2 cellular contexts compared by ENCODE assay signal in the genomic region with DNA sequence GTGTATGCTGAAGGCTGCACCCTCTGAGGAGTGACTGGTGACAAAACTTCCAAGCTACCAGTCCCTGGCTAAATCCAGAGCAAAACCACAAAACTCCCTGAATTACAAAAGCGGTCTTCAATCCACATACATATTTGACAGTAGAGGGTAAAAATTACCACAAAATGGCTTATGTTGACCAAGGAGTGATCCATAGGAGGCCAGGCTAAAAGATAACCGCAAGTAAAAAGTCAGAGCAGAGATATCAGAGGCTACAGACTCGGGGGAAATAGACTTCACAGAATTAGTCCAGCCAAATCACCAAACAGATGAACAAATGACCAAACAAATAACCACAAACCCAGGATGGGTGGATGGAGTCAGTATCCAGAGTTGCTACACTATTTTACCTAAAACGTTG.
TF ChIP-seq lines count a peak whose summit lies in the region.

No MANE protein-coding gene starts in this region.

TF ChIP-seq in HepG2, 621 proteins besides CTCF, POLR2A, EP300 and RAD21:
- TF ChIP-seq ZNF619 (CRISPR knock-in tag; IDR thresholded peaks at IDR 0.05) (no peak), ZC3H13 (CRISPR knock-in tag; IDR thresholded peaks at IDR 0.05) (no peak), ZNF552 (CRISPR knock-in tag; IDR thresholded peaks at IDR 0.05; ENCODE audit: borderline replicate concordance) (no peak), HOXA5 (CRISPR knock-in tag; IDR thresholded peaks at IDR 0.05) (no peak), ZNF747 (CRISPR knock-in tag; IDR thresholded peaks at IDR 0.05; ENCODE audit: borderline replicate concordance) (no peak), NFIB (CRISPR knock-in tag; IDR thresholded peaks at IDR 0.05; ENCODE audit: borderline replicate concordance) (no peak), NCOA1 (CRISPR knock-in tag; IDR thresholded peaks at IDR 0.05) (no peak), ZNF225 (CRISPR knock-in tag; IDR thresholded peaks at IDR 0.05) (no peak), MAFG (CRISPR knock-in tag; IDR thresholded peaks at IDR 0.05) (no peak), ZIK1 (CRISPR knock-in tag; IDR thresholded peaks at IDR 0.05; ENCODE audit: borderline replicate concordance, low read depth) (no peak), SP5 (CRISPR knock-in tag; IDR thresholded peaks at IDR 0.05; ENCODE audit: borderline replicate concordance, low read depth) (no peak)
- TF ChIP-seq, protein P1, sequence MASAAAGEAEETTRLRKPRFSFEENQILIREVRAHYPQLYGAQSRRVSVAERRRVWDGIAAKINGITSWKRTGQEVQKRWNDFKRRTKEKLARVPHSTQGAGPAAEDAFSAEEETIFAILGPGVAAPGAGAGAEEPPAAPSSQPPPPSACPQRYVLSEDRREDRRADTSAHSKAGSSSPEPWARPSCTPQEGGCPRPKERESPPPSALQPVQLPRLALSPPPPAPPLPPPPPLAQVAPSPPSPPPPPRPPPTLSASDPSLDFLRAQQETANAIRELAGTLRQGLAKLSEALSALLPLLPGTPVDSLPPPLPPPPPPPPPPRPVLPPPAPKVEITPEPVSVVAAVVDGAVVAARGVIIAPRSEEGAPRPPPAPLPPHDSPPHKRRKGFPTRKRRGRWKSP (CRISPR knock-in tag; IDR thresholded peaks at IDR 0.05), result no peak
- TF ChIP-seq, protein P2, sequence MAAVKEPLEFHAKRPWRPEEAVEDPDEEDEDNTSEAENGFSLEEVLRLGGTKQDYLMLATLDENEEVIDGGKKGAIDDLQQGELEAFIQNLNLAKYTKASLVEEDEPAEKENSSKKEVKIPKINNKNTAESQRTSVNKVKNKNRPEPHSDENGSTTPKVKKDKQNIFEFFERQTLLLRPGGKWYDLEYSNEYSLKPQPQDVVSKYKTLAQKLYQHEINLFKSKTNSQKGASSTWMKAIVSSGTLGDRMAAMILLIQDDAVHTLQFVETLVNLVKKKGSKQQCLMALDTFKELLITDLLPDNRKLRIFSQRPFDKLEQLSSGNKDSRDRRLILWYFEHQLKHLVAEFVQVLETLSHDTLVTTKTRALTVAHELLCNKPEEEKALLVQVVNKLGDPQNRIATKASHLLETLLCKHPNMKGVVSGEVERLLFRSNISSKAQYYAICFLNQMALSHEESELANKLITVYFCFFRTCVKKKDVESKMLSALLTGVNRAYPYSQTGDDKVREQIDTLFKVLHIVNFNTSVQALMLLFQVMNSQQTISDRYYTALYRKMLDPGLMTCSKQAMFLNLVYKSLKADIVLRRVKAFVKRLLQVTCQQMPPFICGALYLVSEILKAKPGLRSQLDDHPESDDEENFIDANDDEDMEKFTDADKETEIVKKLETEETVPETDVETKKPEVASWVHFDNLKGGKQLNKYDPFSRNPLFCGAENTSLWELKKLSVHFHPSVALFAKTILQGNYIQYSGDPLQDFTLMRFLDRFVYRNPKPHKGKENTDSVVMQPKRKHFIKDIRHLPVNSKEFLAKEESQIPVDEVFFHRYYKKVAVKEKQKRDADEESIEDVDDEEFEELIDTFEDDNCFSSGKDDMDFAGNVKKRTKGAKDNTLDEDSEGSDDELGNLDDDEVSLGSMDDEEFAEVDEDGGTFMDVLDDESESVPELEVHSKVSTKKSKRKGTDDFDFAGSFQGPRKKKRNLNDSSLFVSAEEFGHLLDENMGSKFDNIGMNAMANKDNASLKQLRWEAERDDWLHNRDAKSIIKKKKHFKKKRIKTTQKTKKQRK (IDR thresholded peaks at IDR 0.05; ENCODE audit: low read length), result no peak

TF ChIP-seq in K562, 482 proteins besides CTCF, POLR2A, EP300 and RAD21:
- TF ChIP-seq, protein P3, sequence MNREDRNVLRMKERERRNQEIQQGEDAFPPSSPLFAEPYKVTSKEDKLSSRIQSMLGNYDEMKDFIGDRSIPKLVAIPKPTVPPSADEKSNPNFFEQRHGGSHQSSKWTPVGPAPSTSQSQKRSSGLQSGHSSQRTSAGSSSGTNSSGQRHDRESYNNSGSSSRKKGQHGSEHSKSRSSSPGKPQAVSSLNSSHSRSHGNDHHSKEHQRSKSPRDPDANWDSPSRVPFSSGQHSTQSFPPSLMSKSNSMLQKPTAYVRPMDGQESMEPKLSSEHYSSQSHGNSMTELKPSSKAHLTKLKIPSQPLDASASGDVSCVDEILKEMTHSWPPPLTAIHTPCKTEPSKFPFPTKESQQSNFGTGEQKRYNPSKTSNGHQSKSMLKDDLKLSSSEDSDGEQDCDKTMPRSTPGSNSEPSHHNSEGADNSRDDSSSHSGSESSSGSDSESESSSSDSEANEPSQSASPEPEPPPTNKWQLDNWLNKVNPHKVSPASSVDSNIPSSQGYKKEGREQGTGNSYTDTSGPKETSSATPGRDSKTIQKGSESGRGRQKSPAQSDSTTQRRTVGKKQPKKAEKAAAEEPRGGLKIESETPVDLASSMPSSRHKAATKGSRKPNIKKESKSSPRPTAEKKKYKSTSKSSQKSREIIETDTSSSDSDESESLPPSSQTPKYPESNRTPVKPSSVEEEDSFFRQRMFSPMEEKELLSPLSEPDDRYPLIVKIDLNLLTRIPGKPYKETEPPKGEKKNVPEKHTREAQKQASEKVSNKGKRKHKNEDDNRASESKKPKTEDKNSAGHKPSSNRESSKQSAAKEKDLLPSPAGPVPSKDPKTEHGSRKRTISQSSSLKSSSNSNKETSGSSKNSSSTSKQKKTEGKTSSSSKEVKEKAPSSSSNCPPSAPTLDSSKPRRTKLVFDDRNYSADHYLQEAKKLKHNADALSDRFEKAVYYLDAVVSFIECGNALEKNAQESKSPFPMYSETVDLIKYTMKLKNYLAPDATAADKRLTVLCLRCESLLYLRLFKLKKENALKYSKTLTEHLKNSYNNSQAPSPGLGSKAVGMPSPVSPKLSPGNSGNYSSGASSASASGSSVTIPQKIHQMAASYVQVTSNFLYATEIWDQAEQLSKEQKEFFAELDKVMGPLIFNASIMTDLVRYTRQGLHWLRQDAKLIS (CRISPR knock-in tag; IDR thresholded peaks at IDR 0.05), result no peak
- TF ChIP-seq CBFA2T3 (IDR thresholded peaks at IDR 0.05), result peak; percentile 50; the same call in 1 of the 2 replicates
TF ChIP-seq in K562: peak in this region for 1.
